ENCODE assay signal across 1 cellular context in genomic region chr17:82876602-82877391, GRCh38.
TF ChIP-seq lines count a peak whose summit lies in the region.

No MANE protein-coding gene starts in this region.

TF ChIP-seq in K562, 482 proteins besides CTCF, POLR2A, EP300 and RAD21 (continued from another document and continues in another):
- no peak for TF ChIP-seq ZMIZ1 (IDR thresholded peaks at IDR 0.05; ENCODE audit: low read depth in 2 of 2, low read length in 2 of 2)
- no peak for TF ChIP-seq NR2C1 (IDR thresholded peaks at IDR 0.05)
- TF ChIP-seq NR2C1 (tag; IDR thresholded peaks at IDR 0.05): 0 out of 2 replicates have a peak, but pooled peaks have one; percentile 25
- TF ChIP-seq, protein P1, sequence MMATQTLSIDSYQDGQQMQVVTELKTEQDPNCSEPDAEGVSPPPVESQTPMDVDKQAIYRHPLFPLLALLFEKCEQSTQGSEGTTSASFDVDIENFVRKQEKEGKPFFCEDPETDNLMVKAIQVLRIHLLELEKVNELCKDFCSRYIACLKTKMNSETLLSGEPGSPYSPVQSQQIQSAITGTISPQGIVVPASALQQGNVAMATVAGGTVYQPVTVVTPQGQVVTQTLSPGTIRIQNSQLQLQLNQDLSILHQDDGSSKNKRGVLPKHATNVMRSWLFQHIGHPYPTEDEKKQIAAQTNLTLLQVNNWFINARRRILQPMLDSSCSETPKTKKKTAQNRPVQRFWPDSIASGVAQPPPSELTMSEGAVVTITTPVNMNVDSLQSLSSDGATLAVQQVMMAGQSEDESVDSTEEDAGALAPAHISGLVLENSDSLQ (IDR thresholded peaks at IDR 0.05): peak; percentile 53; the same call in 1 of the 2 replicates
- no peak for TF ChIP-seq IRF2 (CRISPR knock-in tag; IDR thresholded peaks at IDR 0.05)
- TF ChIP-seq HNRNPL (IDR thresholded peaks at IDR 0.05; ENCODE audit: low read depth, low read length): no peak
- no peak for TF ChIP-seq GTF2A2 (tag; IDR thresholded peaks at IDR 0.05)
- no peak for TF ChIP-seq HDAC6 (IDR thresholded peaks at IDR 0.05; ENCODE audit: low read depth, low read length)
- 0 out of 2 replicates have a peak, but pooled peaks have one; percentile 56 for TF ChIP-seq LCOR (CRISPR knock-in tag; IDR thresholded peaks at IDR 0.05)
- TF ChIP-seq RAD51 (IDR thresholded peaks at IDR 0.05; ENCODE audit: borderline replicate concordance, low read depth): 0 out of 2 replicates have a peak, but pooled peaks have one; percentile 25
- TF ChIP-seq HMGN3 (IDR thresholded peaks at IDR 0.05; ENCODE audit: borderline replicate concordance, extremely low read depth, insufficient read length, low read depth, low read length): no peak
- TF ChIP-seq SLC30A9 (CRISPR knock-in tag; IDR thresholded peaks at IDR 0.05): no peak
- no peak for TF ChIP-seq CHCHD3 (CRISPR knock-in tag; IDR thresholded peaks at IDR 0.05)
- TF ChIP-seq, protein P2, sequence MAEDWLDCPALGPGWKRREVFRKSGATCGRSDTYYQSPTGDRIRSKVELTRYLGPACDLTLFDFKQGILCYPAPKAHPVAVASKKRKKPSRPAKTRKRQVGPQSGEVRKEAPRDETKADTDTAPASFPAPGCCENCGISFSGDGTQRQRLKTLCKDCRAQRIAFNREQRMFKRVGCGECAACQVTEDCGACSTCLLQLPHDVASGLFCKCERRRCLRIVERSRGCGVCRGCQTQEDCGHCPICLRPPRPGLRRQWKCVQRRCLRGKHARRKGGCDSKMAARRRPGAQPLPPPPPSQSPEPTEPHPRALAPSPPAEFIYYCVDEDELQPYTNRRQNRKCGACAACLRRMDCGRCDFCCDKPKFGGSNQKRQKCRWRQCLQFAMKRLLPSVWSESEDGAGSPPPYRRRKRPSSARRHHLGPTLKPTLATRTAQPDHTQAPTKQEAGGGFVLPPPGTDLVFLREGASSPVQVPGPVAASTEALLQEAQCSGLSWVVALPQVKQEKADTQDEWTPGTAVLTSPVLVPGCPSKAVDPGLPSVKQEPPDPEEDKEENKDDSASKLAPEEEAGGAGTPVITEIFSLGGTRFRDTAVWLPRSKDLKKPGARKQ (CRISPR knock-in tag; IDR thresholded peaks at IDR 0.05): no peak
- no peak for TF ChIP-seq ZNF436 (CRISPR knock-in tag; IDR thresholded peaks at IDR 0.05)
- TF ChIP-seq GABPB1 (CRISPR knock-in tag; IDR thresholded peaks at IDR 0.05): 0 out of 2 replicates have a peak, but pooled peaks have one; percentile 38
- TF ChIP-seq EP400 (IDR thresholded peaks at IDR 0.05): peak; percentile 34
- TF ChIP-seq ZNF146 (CRISPR knock-in tag; IDR thresholded peaks at IDR 0.05; ENCODE audit: unreplicated experiment): no peak
- TF ChIP-seq MAZ (CRISPR knock-in tag; conservative IDR thresholded peaks at IDR 0.05 in 1 of 2, IDR thresholded peaks at IDR 0.05 in 1 of 2): peak in 1 of 2 experiments; percentile 28; a peak in 1 of 4 replicates
- TF ChIP-seq ZNF507 (tag; conservative IDR thresholded peaks at IDR 0.05): no peak
- no peak for TF ChIP-seq ATF2 (CRISPR knock-in tag; IDR thresholded peaks at IDR 0.05)
- no peak for TF ChIP-seq RERE (CRISPR knock-in tag; IDR thresholded peaks at IDR 0.05; ENCODE audit: borderline replicate concordance)
- no peak for TF ChIP-seq SNAPC5 (CRISPR knock-in tag; IDR thresholded peaks at IDR 0.05)
- peak; percentile 56 for TF ChIP-seq POLR2G (IDR thresholded peaks at IDR 0.05; ENCODE audit: low read depth, low read length)
- no peak for TF ChIP-seq ZNF280B (CRISPR knock-in tag; IDR thresholded peaks at IDR 0.05)
- no peak for TF ChIP-seq HOXB6 (CRISPR knock-in tag; IDR thresholded peaks at IDR 0.05; ENCODE audit: borderline replicate concordance)
- no peak for TF ChIP-seq PRMT5 (CRISPR knock-in tag; IDR thresholded peaks at IDR 0.05)
- no peak for TF ChIP-seq U2AF2 (optimal IDR thresholded peaks at IDR 0.05; ENCODE audit: low read depth, low read length)
- TF ChIP-seq PHF20 (IDR thresholded peaks at IDR 0.05; ENCODE audit: partially characterized antibody): no peak
- TF ChIP-seq TCF7L2 (IDR thresholded peaks at IDR 0.05; ENCODE audit: low read depth, low read length): no peak
- TF ChIP-seq SIN3A (IDR thresholded peaks at IDR 0.05; ENCODE audit: borderline replicate concordance in 2 of 2, control insufficient read depth in 1 of 2, low read depth in 2 of 2, low read length in 2 of 2): no peak
- TF ChIP-seq ZNF780A (CRISPR knock-in tag; IDR thresholded peaks at IDR 0.05): no peak
- TF ChIP-seq MXI1 (IDR thresholded peaks at IDR 0.05; ENCODE audit: low read depth, low read length): no peak
- no peak for TF ChIP-seq ZBTB11 (CRISPR knock-in tag; IDR thresholded peaks at IDR 0.05)
- no peak for TF ChIP-seq ZNF518B (CRISPR knock-in tag; IDR thresholded peaks at IDR 0.05)
- TF ChIP-seq POLR2B (IDR thresholded peaks at IDR 0.05; ENCODE audit: low read depth, partially characterized antibody): no peak
- TF ChIP-seq RBBP5 (IDR thresholded peaks at IDR 0.05; ENCODE audit: borderline replicate concordance, insufficient read depth, low read length, poor library complexity, severe bottlenecking): peak; percentile 7
- TF ChIP-seq RFX5 (IDR thresholded peaks at IDR 0.05; ENCODE audit: low read depth, low read length): no peak
- no peak for TF ChIP-seq HNRNPLL (IDR thresholded peaks at IDR 0.05; ENCODE audit: low read depth, low read length, poor library complexity, severe bottlenecking)
